Comparison of ENCODE assay signal across 2 cellular contexts in the genomic region with DNA sequence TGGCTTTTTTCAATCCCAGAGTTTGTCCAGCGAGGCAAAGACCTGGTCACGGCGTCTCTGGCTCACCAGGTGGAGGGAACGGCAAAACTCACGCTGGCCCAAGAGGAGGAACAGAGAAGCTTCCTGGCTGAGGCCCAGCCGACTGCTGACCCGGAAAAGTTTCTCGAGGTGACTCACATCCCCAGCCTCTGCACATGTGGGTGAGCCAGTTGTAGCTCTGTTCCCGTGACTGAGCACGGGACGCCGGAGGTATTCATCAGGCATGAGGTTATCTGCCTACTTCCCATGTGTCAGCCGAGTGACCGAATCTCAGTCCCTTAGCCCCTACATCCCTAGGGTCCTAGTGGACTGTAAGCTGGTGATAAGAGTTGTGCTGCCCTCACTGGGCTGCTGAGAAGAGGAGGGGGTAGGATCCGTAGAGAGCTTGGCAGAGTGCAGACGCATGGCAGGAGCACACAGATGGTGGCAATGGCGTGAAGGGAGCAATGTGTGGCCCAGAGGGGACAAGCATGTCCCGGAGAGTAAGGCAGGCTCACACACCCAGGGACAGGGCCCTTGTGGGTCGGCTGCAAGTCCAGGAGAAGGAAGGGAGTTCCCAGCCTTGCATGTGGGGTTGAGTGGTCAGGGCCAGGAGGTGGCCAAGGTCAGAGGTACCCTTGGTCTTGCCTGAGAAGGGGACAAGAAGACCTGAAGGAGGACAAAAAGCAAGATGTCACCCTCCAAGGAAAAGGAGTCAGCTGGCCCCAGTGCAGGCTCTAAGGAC.
TF ChIP-seq lines count a peak whose summit lies in the region.

No MANE protein-coding gene starts in this region.

TF ChIP-seq in GM23338, 12 proteins besides CTCF, POLR2A, EP300 and RAD21 (continued from another document):
- no peak for TF ChIP-seq REST (IDR thresholded peaks at IDR 0.05; ENCODE audit: unreplicated experiment)
- no peak for TF ChIP-seq EZH2 (IDR thresholded peaks at IDR 0.05; ENCODE audit: low read depth, unreplicated experiment)
- no peak for TF ChIP-seq STAT1 (IDR thresholded peaks at IDR 0.05; ENCODE audit: unreplicated experiment)
- TF ChIP-seq ZNF114 (CRISPR knock-in tag; IDR thresholded peaks at IDR 0.05): no peak
- TF ChIP-seq, protein P1, sequence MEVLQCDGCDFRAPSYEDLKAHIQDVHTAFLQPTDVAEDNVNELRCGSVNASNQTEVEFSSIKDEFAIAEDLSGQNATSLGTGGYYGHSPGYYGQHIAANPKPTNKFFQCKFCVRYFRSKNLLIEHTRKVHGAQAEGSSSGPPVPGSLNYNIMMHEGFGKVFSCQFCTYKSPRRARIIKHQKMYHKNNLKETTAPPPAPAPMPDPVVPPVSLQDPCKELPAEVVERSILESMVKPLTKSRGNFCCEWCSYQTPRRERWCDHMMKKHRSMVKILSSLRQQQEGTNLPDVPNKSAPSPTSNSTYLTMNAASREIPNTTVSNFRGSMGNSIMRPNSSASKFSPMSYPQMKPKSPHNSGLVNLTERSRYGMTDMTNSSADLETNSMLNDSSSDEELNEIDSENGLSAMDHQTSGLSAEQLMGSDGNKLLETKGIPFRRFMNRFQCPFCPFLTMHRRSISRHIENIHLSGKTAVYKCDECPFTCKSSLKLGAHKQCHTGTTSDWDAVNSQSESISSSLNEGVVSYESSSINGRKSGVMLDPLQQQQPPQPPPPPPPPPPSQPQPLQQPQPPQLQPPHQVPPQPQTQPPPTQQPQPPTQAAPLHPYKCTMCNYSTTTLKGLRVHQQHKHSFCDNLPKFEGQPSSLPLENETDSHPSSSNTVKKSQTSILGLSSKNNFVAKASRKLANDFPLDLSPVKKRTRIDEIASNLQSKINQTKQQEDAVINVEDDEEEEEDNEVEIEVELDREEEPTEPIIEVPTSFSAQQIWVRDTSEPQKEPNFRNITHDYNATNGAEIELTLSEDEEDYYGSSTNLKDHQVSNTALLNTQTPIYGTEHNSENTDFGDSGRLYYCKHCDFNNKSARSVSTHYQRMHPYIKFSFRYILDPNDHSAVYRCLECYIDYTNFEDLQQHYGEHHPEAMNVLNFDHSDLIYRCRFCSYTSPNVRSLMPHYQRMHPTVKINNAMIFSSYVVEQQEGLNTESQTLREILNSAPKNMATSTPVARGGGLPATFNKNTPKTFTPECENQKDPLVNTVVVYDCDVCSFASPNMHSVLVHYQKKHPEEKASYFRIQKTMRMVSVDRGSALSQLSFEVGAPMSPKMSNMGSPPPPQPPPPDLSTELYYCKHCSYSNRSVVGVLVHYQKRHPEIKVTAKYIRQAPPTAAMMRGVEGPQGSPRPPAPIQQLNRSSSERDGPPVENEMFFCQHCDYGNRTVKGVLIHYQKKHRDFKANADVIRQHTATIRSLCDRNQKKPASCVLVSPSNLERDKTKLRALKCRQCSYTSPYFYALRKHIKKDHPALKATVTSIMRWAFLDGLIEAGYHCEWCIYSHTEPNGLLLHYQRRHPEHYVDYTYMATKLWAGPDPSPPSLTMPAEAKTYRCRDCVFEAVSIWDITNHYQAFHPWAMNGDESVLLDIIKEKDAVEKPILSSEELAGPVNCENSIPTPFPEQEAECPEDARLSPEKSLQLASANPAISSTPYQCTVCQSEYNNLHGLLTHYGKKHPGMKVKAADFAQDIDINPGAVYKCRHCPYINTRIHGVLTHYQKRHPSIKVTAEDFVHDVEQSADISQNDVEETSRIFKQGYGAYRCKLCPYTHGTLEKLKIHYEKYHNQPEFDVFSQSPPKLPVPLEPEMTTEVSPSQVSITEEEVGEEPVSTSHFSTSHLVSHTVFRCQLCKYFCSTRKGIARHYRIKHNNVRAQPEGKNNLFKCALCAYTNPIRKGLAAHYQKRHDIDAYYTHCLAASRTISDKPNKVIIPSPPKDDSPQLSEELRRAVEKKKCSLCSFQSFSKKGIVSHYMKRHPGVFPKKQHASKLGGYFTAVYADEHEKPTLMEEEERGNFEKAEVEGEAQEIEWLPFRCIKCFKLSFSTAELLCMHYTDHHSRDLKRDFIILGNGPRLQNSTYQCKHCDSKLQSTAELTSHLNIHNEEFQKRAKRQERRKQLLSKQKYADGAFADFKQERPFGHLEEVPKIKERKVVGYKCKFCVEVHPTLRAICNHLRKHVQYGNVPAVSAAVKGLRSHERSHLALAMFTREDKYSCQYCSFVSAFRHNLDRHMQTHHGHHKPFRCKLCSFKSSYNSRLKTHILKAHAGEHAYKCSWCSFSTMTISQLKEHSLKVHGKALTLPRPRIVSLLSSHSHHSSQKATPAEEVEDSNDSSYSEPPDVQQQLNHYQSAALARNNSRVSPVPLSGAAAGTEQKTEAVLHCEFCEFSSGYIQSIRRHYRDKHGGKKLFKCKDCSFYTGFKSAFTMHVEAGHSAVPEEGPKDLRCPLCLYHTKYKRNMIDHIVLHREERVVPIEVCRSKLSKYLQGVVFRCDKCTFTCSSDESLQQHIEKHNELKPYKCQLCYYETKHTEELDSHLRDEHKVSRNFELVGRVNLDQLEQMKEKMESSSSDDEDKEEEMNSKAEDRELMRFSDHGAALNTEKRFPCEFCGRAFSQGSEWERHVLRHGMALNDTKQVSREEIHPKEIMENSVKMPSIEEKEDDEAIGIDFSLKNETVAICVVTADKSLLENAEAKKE (CRISPR knock-in tag; IDR thresholded peaks at IDR 0.05): no peak
- no peak for TF ChIP-seq NANOG (IDR thresholded peaks at IDR 0.05; ENCODE audit: borderline replicate concordance)
- TF ChIP-seq POLR2AphosphoS5 (IDR thresholded peaks at IDR 0.05; ENCODE audit: low read depth): no peak
- no peak for TF ChIP-seq JUNB (IDR thresholded peaks at IDR 0.05; ENCODE audit: unreplicated experiment)
- TF ChIP-seq ZNF331 (CRISPR knock-in tag; IDR thresholded peaks at IDR 0.05; ENCODE audit: low read depth): no peak
- TF ChIP-seq CREB1 (CRISPR knock-in tag; IDR thresholded peaks at IDR 0.05; ENCODE audit: low read depth): no peak
TF ChIP-seq in GM23338: peak in this region for 0.

TF ChIP-seq in SK-N-SH treated with all-trans-retinoic acid at 6 μM for 48 hours, 23 proteins besides CTCF, POLR2A, EP300 and RAD21 (continued from another document):
- TF ChIP-seq, protein P2, sequence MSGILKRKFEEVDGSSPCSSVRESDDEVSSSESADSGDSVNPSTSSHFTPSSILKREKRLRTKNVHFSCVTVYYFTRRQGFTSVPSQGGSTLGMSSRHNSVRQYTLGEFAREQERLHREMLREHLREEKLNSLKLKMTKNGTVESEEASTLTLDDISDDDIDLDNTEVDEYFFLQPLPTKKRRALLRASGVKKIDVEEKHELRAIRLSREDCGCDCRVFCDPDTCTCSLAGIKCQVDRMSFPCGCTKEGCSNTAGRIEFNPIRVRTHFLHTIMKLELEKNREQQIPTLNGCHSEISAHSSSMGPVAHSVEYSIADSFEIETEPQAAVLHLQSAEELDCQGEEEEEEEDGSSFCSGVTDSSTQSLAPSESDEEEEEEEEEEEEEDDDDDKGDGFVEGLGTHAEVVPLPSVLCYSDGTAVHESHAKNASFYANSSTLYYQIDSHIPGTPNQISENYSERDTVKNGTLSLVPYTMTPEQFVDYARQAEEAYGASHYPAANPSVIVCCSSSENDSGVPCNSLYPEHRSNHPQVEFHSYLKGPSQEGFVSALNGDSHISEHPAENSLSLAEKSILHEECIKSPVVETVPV (CRISPR knock-in tag; IDR thresholded peaks at IDR 0.05): no peak
- no peak for TF ChIP-seq TSHZ2 (CRISPR knock-in tag; IDR thresholded peaks at IDR 0.05)
